Comparison of ENCODE assay signal across 22 cellular contexts in the genomic region with DNA sequence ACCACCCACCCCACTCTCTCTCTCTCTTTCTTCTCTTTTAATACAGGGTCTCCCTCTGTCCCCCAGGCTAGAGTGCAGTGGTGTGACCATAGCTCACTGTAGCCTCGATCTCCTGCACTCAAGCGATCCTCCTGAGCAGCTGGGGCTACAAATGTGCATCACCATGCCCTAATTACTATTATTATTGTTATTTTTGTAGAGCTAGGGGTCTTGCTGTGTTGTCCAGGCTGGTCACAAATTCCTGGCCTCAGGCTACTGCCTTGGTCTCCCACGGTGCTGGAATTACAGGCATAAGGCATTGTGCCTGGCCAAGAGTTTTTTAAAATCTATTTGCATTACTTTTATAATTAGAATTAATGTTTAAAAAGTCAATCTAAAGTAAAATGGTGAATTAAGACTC. TPM values are rescaled to one million over a fixed set of nuclear protein-coding genes. Genes with fewer than 3 reads are reported as not detected.
DNase-seq lines count a peak whose midpoint lies in the region; ATAC-seq, FAIRE-seq and TF ChIP-seq lines count a peak whose summit lies in the region.
"Had no signal": no experiment of that assay in that cellular context is flagged by ENCODE, and none has a peak within 500 bp of the region (broad histone marks: within the 10 kb centered on the region; RNA-seq: fewer than 3 reads in every experiment).

No MANE protein-coding gene starts in this region.

- H2BK5ac ChIP-seq in neuronal stem cell (ENCODE audit: low read length), result no peak overlapping the region

- H3K18ac ChIP-seq in neuronal stem cell (ENCODE audit: low read length), result no peak overlapping the region

- H4K91ac ChIP-seq in neuronal stem cell (ENCODE audit: low read depth, low read length, poor library complexity), result no peak overlapping the region

- no peak overlapping the region for H3K4ac ChIP-seq in neuronal stem cell (ENCODE audit: low read length)

- POLR2A ChIA-PET in MCF 10A (lab: Yijun Ruan, JAX) (interaction anchor here (1.9 kb wide), 1 partner anchor 23 kb away, joined by 7 read pairs; a partner anchor contains a TSS), K562 (lab: Yijun Ruan, JAX) (interaction anchor here (1.1 kb wide), 1 partner anchor 16 kb away, joined by 3 read pairs; no protein-coding TSS in a partner anchor)

- no peak overlapping the region for H2BK12ac ChIP-seq in neuronal stem cell (ENCODE audit: low read length)

- TF ChIP-seq POLR2A in K562 (conservative IDR thresholded peaks at IDR 0.05), result no peak

- no peak for TF ChIP-seq CTCF in mammary epithelial cell (conservative IDR thresholded peaks at IDR 0.05 in 1 of 2, IDR thresholded peaks at IDR 0.05 in 1 of 2; ENCODE audit: extremely low read depth in 1 of 2, insufficient read depth in 1 of 2, low read depth in 1 of 2, low read length in 2 of 2)
- no peak for TF ChIP-seq CTCF in MCF 10A (IDR thresholded peaks at IDR 0.05; ENCODE audit: unreplicated experiment)
- no peak for TF ChIP-seq CTCF in K562 (IDR thresholded peaks at IDR 0.05 in 2 of 3, conservative IDR thresholded peaks at IDR 0.05 in 1 of 3; ENCODE audit: insufficient read depth in 2 of 3, low read depth in 1 of 3, low read length in 3 of 3)

- H3K9ac ChIP-seq in mammary epithelial cell (ENCODE audit: insufficient read depth, low read length), result peak overlapping the region; percentile 13
- H3K9ac ChIP-seq in K562 (ENCODE audit: insufficient read depth in 1 of 2, low read depth in 2 of 2, low read length in 2 of 2), result no peak overlapping the region; a peak in 1 of 4 replicates
- H3K9ac ChIP-seq in neuronal stem cell (ENCODE audit: low read depth, low read length, poor library complexity), result no peak overlapping the region
- H3K9ac ChIP-seq: BLaER1 treated with 17β-estradiol and CSF1 and Interleukin-3, amounts not matched to agents 10 nM and 100 nM had no signal

- H3K9me3 Mint-ChIP-seq in MCF 10A (ENCODE audit: unreplicated experiment), result no peaks in the 10 kb centered on the region
- no peaks in the 10 kb centered on the region for H3K9me3 Mint-ChIP-seq in stimulated activated effector memory CD8-positive, alpha-beta T cell treated with anti-CD3 and anti-CD28 coated beads, Interleukin-12 subunit alpha, Interleukin-12 subunit beta, amount 100 ng/mL, for 72 hours
- H3K9me3 Mint-ChIP-seq: CD4-positive, alpha-beta T cell; CD8-positive, alpha-beta T cell had no signal

- H3K36me3 Mint-ChIP-seq in MCF 10A (ENCODE audit: insufficient read depth, unreplicated experiment), result no peaks in the 10 kb centered on the region
- H3K36me3 Mint-ChIP-seq in stimulated activated effector memory CD8-positive, alpha-beta T cell treated with anti-CD3 and anti-CD28 coated beads, Interleukin-12 subunit alpha, Interleukin-12 subunit beta, amount 100 ng/mL, for 72 hours, result no peaks in the 10 kb centered on the region
- H3K36me3 Mint-ChIP-seq: CD8-positive, alpha-beta T cell had no signal

- H3K79me2 ChIP-seq in mammary epithelial cell (ENCODE audit: insufficient read depth, low read length), result no peaks in the 10 kb centered on the region
- H3K79me2 ChIP-seq in K562 (ENCODE audit: control insufficient read depth, insufficient read depth, low read length), result no peaks in the 10 kb centered on the region

- H3K27me3 Mint-ChIP-seq in MCF 10A (ENCODE audit: insufficient read depth, unreplicated experiment), result no peaks in the 10 kb centered on the region
- H3K27me3 Mint-ChIP-seq: CD4-positive, alpha-beta T cell had no signal

- no peak overlapping the region for H3K14ac ChIP-seq in neuronal stem cell (ENCODE audit: low read length)

- intact Hi-C loops in mammary epithelial cell (cut with micrococcal nuclease) (no loop called here), MCF 10A (cut with micrococcal nuclease) (no loop called here), K562 (cut with micrococcal nuclease) (no loop called here)

- no peak for FAIRE-seq in K562 (lab: Jason Lieb, UNC)
- FAIRE-seq: A549, D721Med, G401.6, GM12891, GM19239 had no signal

- no peak overlapping the region for H3K23ac ChIP-seq in neuronal stem cell (ENCODE audit: low read depth, low read length, poor library complexity)

- TF ChIP-seq RAD21 in K562 (CRISPR knock-in tag; conservative IDR thresholded peaks at IDR 0.05 in 1 of 2, IDR thresholded peaks at IDR 0.05 in 1 of 2), result no peak

- no peak overlapping the region for H2BK15ac ChIP-seq in neuronal stem cell (ENCODE audit: low read length)

- no peak overlapping the region for H3K4me3 Mint-ChIP-seq in MCF 10A (ENCODE audit: unreplicated experiment)
- no peak overlapping the region for H3K4me3 Mint-ChIP-seq in stimulated activated effector memory CD8-positive, alpha-beta T cell treated with anti-CD3 and anti-CD28 coated beads, Interleukin-12 subunit alpha, Interleukin-12 subunit beta, amount 100 ng/mL, for 72 hours
- H3K4me3 Mint-ChIP-seq: CD4-positive, alpha-beta T cell; CD8-positive, alpha-beta T cell had no signal

- H4K8ac ChIP-seq in neuronal stem cell (ENCODE audit: low read depth, low read length), result no peak overlapping the region

- H3K27ac ChIP-seq in mammary epithelial cell (ENCODE audit: insufficient read depth, low read depth, low read length) (no peak overlapping the region), K562 (ENCODE audit: extremely low read depth, low read depth, low read length) (no peak overlapping the region), neuronal stem cell (replicated peaks; ENCODE audit: low read length) (no peak overlapping the region)
- H3K27ac ChIP-seq: 22Rv1; A549; BLaER1 treated with 17β-estradiol and CSF1 and Interleukin-3, amounts not matched to agents 10 nM and 100 nM; C4-2B had no signal

- ATAC-seq in K562, result no peak
- no peak for ATAC-seq in stimulated activated effector memory CD8-positive, alpha-beta T cell treated with anti-CD3 and anti-CD28 coated beads, Interleukin-12 subunit alpha, Interleukin-12 subunit beta, amount 100 ng/mL, for 72 hours
- ATAC-seq in HG03196 (IDR thresholded peaks at IDR 0.05; ENCODE audit: unreplicated experiment), result no peak
- ATAC-seq: A549; CD8-positive, alpha-beta T cell had no signal

- no peak overlapping the region for H3K27ac Mint-ChIP-seq in MCF 10A (ENCODE audit: low read depth, unreplicated experiment)
- H3K27ac Mint-ChIP-seq in stimulated activated effector memory CD8-positive, alpha-beta T cell treated with anti-CD3 and anti-CD28 coated beads, Interleukin-12 subunit alpha, Interleukin-12 subunit beta, amount 100 ng/mL, for 72 hours, result peak overlapping the region; percentile 53
- H3K27ac Mint-ChIP-seq: CD4-positive, alpha-beta T cell; CD8-positive, alpha-beta T cell had no signal

- H3K4me1 ChIP-seq in mammary epithelial cell (ENCODE audit: insufficient read depth, low read length) (no peaks in the 10 kb centered on the region), K562 (replicated peaks in 1 of 2; ENCODE audit: control insufficient read depth in 2 of 2, insufficient read depth in 2 of 2, low read length in 2 of 2) (no peaks in the 10 kb centered on the region), neuronal stem cell (ENCODE audit: control insufficient read depth in 2 of 2, insufficient read depth in 1 of 2, low read depth in 1 of 2, low read length in 2 of 2) (no peaks in the 10 kb centered on the region)
- H3K4me1 ChIP-seq: A549, Caco-2 had no signal

- no peaks in the 10 kb centered on the region for H3K9me1 ChIP-seq in K562 (ENCODE audit: control insufficient read depth, insufficient read depth, low read length)

- H2BK120ac ChIP-seq in neuronal stem cell (ENCODE audit: low read depth, low read length), result no peak overlapping the region

- no peak overlapping the region for H3K4me2 ChIP-seq in mammary epithelial cell (ENCODE audit: insufficient read depth, low read depth, low read length)
- no peak overlapping the region for H3K4me2 ChIP-seq in K562 (ENCODE audit: insufficient read depth, low read length)
- H3K4me2 ChIP-seq in neuronal stem cell (ENCODE audit: insufficient read depth, low read length, poor library complexity, severe bottlenecking), result no peak overlapping the region
- H3K4me2 ChIP-seq: A549; BLaER1 treated with 17β-estradiol and CSF1 and Interleukin-3, amounts not matched to agents 10 nM and 100 nM had no signal

- H3K36me3 ChIP-seq in mammary epithelial cell (ENCODE audit: insufficient read depth, low read length) (peaks cover 2% of the 10 kb centered on the region), K562 (ENCODE audit: control insufficient read depth, insufficient read depth, low read length) (no peaks in the 10 kb centered on the region), neuronal stem cell (replicated peaks in 1 of 2; ENCODE audit: control insufficient read depth in 2 of 2, insufficient read depth in 2 of 2, low read length in 2 of 2) (no peaks in the 10 kb centered on the region)
- H3K36me3 ChIP-seq: BLaER1 treated with 17β-estradiol and CSF1 and Interleukin-3, amounts not matched to agents 10 nM and 100 nM had no signal

- in situ Hi-C loops in mammary epithelial cell (cut with MboI; ENCODE audit: low sequenced_read_pairs in 2 of 2), result no loop called here
- in situ Hi-C loops in K562 (cut with MboI), result no loop called here

- H4K20me1 ChIP-seq in mammary epithelial cell (ENCODE audit: insufficient read depth, low read length) (no peaks in the 10 kb centered on the region), K562 (replicated peaks; ENCODE audit: control insufficient read depth, insufficient read depth, low read length) (no peaks in the 10 kb centered on the region)
- H4K20me1 ChIP-seq: BLaER1 treated with 17β-estradiol and CSF1 and Interleukin-3, amounts not matched to agents 10 nM and 100 nM had no signal

- no peak overlapping the region for H2AK5ac ChIP-seq in neuronal stem cell (ENCODE audit: low read depth, low read length)

- dilution Hi-C loops in mammary epithelial cell (cut with HindIII; ENCODE audit: low sequenced_read_pairs), result no loop called here

- no TSS peak for BruUV-seq in mammary epithelial cell (replicated peaks; lab: Mats Ljungman, UMichigan)
- no TSS peak for BruUV-seq in MCF 10A (replicated peaks; lab: Mats Ljungman, UMichigan)
- no TSS peak for BruUV-seq in K562 (replicated peaks; lab: Mats Ljungman, UMichigan)

- no peak overlapping the region for H2AFZ ChIP-seq in mammary epithelial cell (ENCODE audit: low read depth, low read length)
- H2AFZ ChIP-seq in K562 (ENCODE audit: low read depth, low read length), result no peak overlapping the region
- H2AFZ ChIP-seq in neuronal stem cell (ENCODE audit: low read length), result no peak overlapping the region

- CTCF ChIA-PET in mammary epithelial cell (lab: Charles Lee; ENCODE audit: low non-redundant PET) (no interaction called here), MCF 10A (lab: Yijun Ruan, JAX) (no interaction called here), K562 (lab: Yijun Ruan, JAX; ENCODE audit: low intra/inter-chr PET ratio) (no interaction called here)

- 67% methylated on average over 3 of the region's 3 CpGs for WGBS in mammary epithelial cell (ENCODE audit: low coverage, missing lambda C conversion rate)
- 5% methylated on average over 3 of the region's 3 CpGs for WGBS in K562 (ENCODE audit: insufficient coverage, low coverage, missing lambda C conversion rate)
- WGBS in neuronal stem cell (ENCODE audit: extremely low coverage in 2 of 2, insufficient read length in 2 of 2, insufficient replicate concordance in 1 of 2), 2 donors, result no CpG with 5 or more reads among the region's 3 CpGs

- H3K27me3 ChIP-seq in mammary epithelial cell (ENCODE audit: insufficient read depth, low read length) (no peaks in the 10 kb centered on the region), K562 (ENCODE audit: control insufficient read depth in 2 of 2, insufficient read depth in 2 of 2, low read length in 2 of 2) (no peaks in the 10 kb centered on the region), neuronal stem cell (ENCODE audit: control insufficient read depth in 3 of 3, insufficient read depth in 3 of 3, low read depth in 1 of 3, low read length in 3 of 3) (no peaks in the 10 kb centered on the region)
- H3K27me3 ChIP-seq: BLaER1 treated with 17β-estradiol and CSF1 and Interleukin-3, amounts not matched to agents 10 nM and 100 nM had no signal

- H3K9me3 ChIP-seq in mammary epithelial cell (replicated peaks; ENCODE audit: insufficient read depth, low read length), result no peaks in the 10 kb centered on the region
- no peaks in the 10 kb centered on the region for H3K9me3 ChIP-seq in K562 (replicated peaks; ENCODE audit: control insufficient read depth, insufficient read depth, low read depth, low read length)
- no peaks in the 10 kb centered on the region for H3K9me3 ChIP-seq in neuronal stem cell (replicated peaks in 1 of 2; ENCODE audit: control insufficient read depth in 2 of 2, insufficient read depth in 1 of 2, low read depth in 1 of 2, low read length in 2 of 2)
- H3K9me3 ChIP-seq: A549; BLaER1 treated with 17β-estradiol and CSF1 and Interleukin-3, amounts not matched to agents 10 nM and 100 nM; Caco-2 had no signal

- H3K79me1 ChIP-seq in neuronal stem cell (ENCODE audit: low read depth, low read length), result no peaks in the 10 kb centered on the region

- H3K4me3 ChIP-seq in mammary epithelial cell (replicated peaks in 1 of 3; ENCODE audit: insufficient read depth in 1 of 3, low read depth in 2 of 3, low read length in 3 of 3) (no peak overlapping the region), K562 (no peak overlapping the region), neuronal stem cell (ENCODE audit: low read length in 2 of 2) (no peak overlapping the region)
- H3K4me3 ChIP-seq: A549; BLaER1 treated with 17β-estradiol and CSF1 and Interleukin-3, amounts not matched to agents 10 nM and 100 nM had no signal

- TF ChIP-seq EP300 in K562 (IDR thresholded peaks at IDR 0.05; ENCODE audit: low read length), result no peak

- H3K4me1 Mint-ChIP-seq in MCF 10A (ENCODE audit: insufficient read depth, unreplicated experiment), result no peaks in the 10 kb centered on the region
- H3K4me1 Mint-ChIP-seq in stimulated activated effector memory CD8-positive, alpha-beta T cell treated with anti-CD3 and anti-CD28 coated beads, Interleukin-12 subunit alpha, Interleukin-12 subunit beta, amount 100 ng/mL, for 72 hours, result no peaks in the 10 kb centered on the region

- DNase-seq in mammary epithelial cell (no peak), MCF 10A (ENCODE audit: unreplicated experiment) (no peak), K562 (ENCODE audit: extremely low read depth in 1 of 4, low spot score in 3 of 4) (no peak), neuronal stem cell (ENCODE audit: low spot score) (no peak)
- DNase-seq in stimulated activated effector memory CD8-positive, alpha-beta T cell treated with anti-CD3 and anti-CD28 coated beads, Interleukin-12 subunit alpha, Interleukin-12 subunit beta, amount 100 ng/mL, for 72 hours (ENCODE audit: low spot score in 2 of 2), result no peak
- DNase-seq: Caco-2; Calu3; CD4-positive, alpha-beta T cell; CD8-positive, alpha-beta T cell; DMS79 treated with DMSO at 0.1 percent for 48 hours; GF-D8 had no signal

RNA-seq across cellular contexts. Expression of a gene that starts 23.0 kb away (rescaled TPM):
- total RNA-seq in mammary epithelial cell, result 1,000 to 10,000 TPM in 1 of 2 donors, 100 to 1,000 TPM in 1; 591 to 1,181 TPM
- polyA plus RNA-seq in mammary epithelial cell, result 4,306 TPM
- 2,687 TPM for polyA minus RNA-seq in mammary epithelial cell
- total RNA-seq in MCF 10A (2022), result 282 and 369 TPM in 2 replicates
- 273 and 624 TPM in 2 replicates for total RNA-seq in K562 (2011; cell fraction: chromatin; rRNA removed; ENCODE audit: low replicate concordance)
- 655 and 684 TPM in 2 replicates for total RNA-seq in K562 (2011; cell fraction: nucleolus; rRNA removed)
- total RNA-seq in K562 (2011; cell fraction: nucleoplasm; rRNA removed), result 570 and 687 TPM in 2 replicates
- 2,537 and 3,283 TPM in 2 replicates for total RNA-seq in K562 (2014; rRNA removed)
- 1,855 and 2,189 TPM in 2 replicates for total RNA-seq in K562 (2014; rRNA removed; fragmentation: Illumina TruSeq; extraction: Trizol)
- 2,518 and 2,541 TPM in 2 replicates for total RNA-seq in K562 (2015; rRNA removed; fragmentation: Illumina TruSeq; extraction: Trizol)
- 2,355 and 2,486 TPM in 2 replicates for total RNA-seq in K562 (2021)
- 4,368 and 5,240 TPM in 2 replicates for polyA plus RNA-seq in K562 (2011; rRNA removed)
- polyA plus RNA-seq in K562 (2011; cell fraction: cytosol; rRNA removed), result 7,988 and 8,273 TPM in 2 replicates
- 1,151 and 1,577 TPM in 2 replicates for polyA plus RNA-seq in K562 (2011; cell fraction: nucleus; rRNA removed)
- polyA plus RNA-seq in K562 (2012), result 2,363 and 2,763 TPM in 2 replicates
- polyA plus RNA-seq in K562 (2014; fragmentation: Illumina TruSeq; extraction: Trizol), result 4,050 and 4,598 TPM in 2 replicates
- 1,000 to 10,000 TPM; 2,987 to 4,624 TPM for polyA plus RNA-seq in K562 (2014; fragmentation: Nextera tagmentation; extraction: Ambion mirVana)
- 2,628 and 3,157 TPM in 2 replicates for polyA plus RNA-seq in K562 (2014; rRNA removed)
- 3,490 and 4,253 TPM in 2 replicates for polyA minus RNA-seq in K562 (2011; rRNA and poly(A)+ RNA removed)
- polyA minus RNA-seq in K562 (2011; cell fraction: cytosol; rRNA and poly(A)+ RNA removed), result 1,607 and 1,713 TPM in 2 replicates
- 401 and 714 TPM in 2 replicates for polyA minus RNA-seq in K562 (2011; cell fraction: nucleus; rRNA and poly(A)+ RNA removed)
- polyA plus RNA-seq in neuronal stem cell (2013, experiment 1 of 2), result 3,086 TPM
- polyA plus RNA-seq in neuronal stem cell (2013, experiment 2 of 2), result 3,054 TPM

RNA-seq across cellular contexts. Expression of a gene that starts 34.7 kb away (rescaled TPM):
- total RNA-seq in mammary epithelial cell (100 to 1,000 TPM; 194 to 540 TPM), MCF 10A (2022) (9.8 and 10.4 TPM in 2 replicates), K562 (2014; rRNA removed) (9.6 and 10.2 TPM in 2 replicates), K562 (2014; rRNA removed; fragmentation: Illumina TruSeq; extraction: Trizol) (7.1 and 7.4 TPM in 2 replicates), K562 (2015; rRNA removed; fragmentation: Illumina TruSeq; extraction: Trizol) (11.5 and 11.9 TPM in 2 replicates), K562 (2021) (7.7 and 8.6 TPM in 2 replicates)
- polyA plus RNA-seq in mammary epithelial cell (680 TPM), K562 (2011; rRNA removed) (45.1 and 161 TPM in 2 replicates), K562 (2014; fragmentation: Illumina TruSeq; extraction: Trizol) (16.3 and 18.8 TPM in 2 replicates), K562 (2014; fragmentation: Nextera tagmentation; extraction: Ambion mirVana) (10 to 100 TPM; 23.7 to 24.2 TPM), K562 (2014; rRNA removed) (11.7 and 13.9 TPM in 2 replicates)
- polyA minus RNA-seq in mammary epithelial cell, result 1,013 TPM
- 9.3 and 22.8 TPM in 2 replicates for total RNA-seq in K562 (2011; cell fraction: chromatin; rRNA removed; ENCODE audit: low replicate concordance)
- 15.7 and 17.7 TPM in 2 replicates for total RNA-seq in K562 (2011; cell fraction: nucleolus; rRNA removed)
- total RNA-seq in K562 (2011; cell fraction: nucleoplasm; rRNA removed), result 10.5 and 14.7 TPM in 2 replicates
- polyA plus RNA-seq in K562 (2011; cell fraction: cytosol; rRNA removed), result 70.9 and 239 TPM in 2 replicates
- 21.0 and 76.7 TPM in 2 replicates for polyA plus RNA-seq in K562 (2011; cell fraction: nucleus; rRNA removed)
- 27.7 and 59.0 TPM in 2 replicates for polyA plus RNA-seq in K562 (2012)
- 35.5 and 78.6 TPM in 2 replicates for polyA minus RNA-seq in K562 (2011; rRNA and poly(A)+ RNA removed)
- 12.4 and 33.4 TPM in 2 replicates for polyA minus RNA-seq in K562 (2011; cell fraction: cytosol; rRNA and poly(A)+ RNA removed)
- 6.2 and 22.2 TPM in 2 replicates for polyA minus RNA-seq in K562 (2011; cell fraction: nucleus; rRNA and poly(A)+ RNA removed)
- polyA plus RNA-seq in neuronal stem cell (2013, experiment 1 of 2), result 1,513 TPM
- polyA plus RNA-seq in neuronal stem cell (2013, experiment 2 of 2), result 1,492 TPM

RNA-seq across cellular contexts. Expression of a gene that starts 43.6 kb away (rescaled TPM):
- 10 to 100 TPM; 22.8 to 24.2 TPM for total RNA-seq in mammary epithelial cell
- polyA plus RNA-seq in mammary epithelial cell, result 11.1 TPM
- polyA minus RNA-seq in mammary epithelial cell, result 3.6 TPM
- total RNA-seq in MCF 10A (2022), result 27.8 and 35.7 TPM in 2 replicates
- total RNA-seq in K562 (2011; cell fraction: chromatin; rRNA removed; ENCODE audit: low replicate concordance), result 216 and 486 TPM in 2 replicates
- total RNA-seq in K562 (2011; cell fraction: nucleolus; rRNA removed), result 269 and 303 TPM in 2 replicates
- 288 and 295 TPM in 2 replicates for total RNA-seq in K562 (2011; cell fraction: nucleoplasm; rRNA removed)
- 31.6 and 32.1 TPM in 2 replicates for total RNA-seq in K562 (2014; rRNA removed)
- 25.7 and 26.3 TPM in 2 replicates for total RNA-seq in K562 (2014; rRNA removed; fragmentation: Illumina TruSeq; extraction: Trizol)
- total RNA-seq in K562 (2015; rRNA removed; fragmentation: Illumina TruSeq; extraction: Trizol), result 26.9 and 27.8 TPM in 2 replicates
- 49.5 and 52.8 TPM in 2 replicates for total RNA-seq in K562 (2021)
- polyA plus RNA-seq in K562 (2011; rRNA removed), result 57.0 and 99.6 TPM in 2 replicates
- polyA plus RNA-seq in K562 (2011; cell fraction: cytosol; rRNA removed), result 46.3 and 55.0 TPM in 2 replicates
- polyA plus RNA-seq in K562 (2011; cell fraction: nucleus; rRNA removed), result 401 and 500 TPM in 2 replicates
- polyA plus RNA-seq in K562 (2012), result 40.7 and 72.9 TPM in 2 replicates
- polyA plus RNA-seq in K562 (2014; fragmentation: Illumina TruSeq; extraction: Trizol), result 45.4 and 54.3 TPM in 2 replicates
- 1 to 10 TPM; 2.5 to 5.3 TPM for polyA plus RNA-seq in K562 (2014; fragmentation: Nextera tagmentation; extraction: Ambion mirVana)
- polyA plus RNA-seq in K562 (2014; rRNA removed), result 31.1 and 40.4 TPM in 2 replicates
- polyA minus RNA-seq in K562 (2011; rRNA and poly(A)+ RNA removed), result 53.8 and 60.1 TPM in 2 replicates
- 26.1 and 27.5 TPM in 2 replicates for polyA minus RNA-seq in K562 (2011; cell fraction: cytosol; rRNA and poly(A)+ RNA removed)
- polyA minus RNA-seq in K562 (2011; cell fraction: nucleus; rRNA and poly(A)+ RNA removed), result 89.8 and 168 TPM in 2 replicates
- polyA plus RNA-seq in neuronal stem cell (2013, experiment 1 of 2), result 46.3 TPM
- 47.9 TPM for polyA plus RNA-seq in neuronal stem cell (2013, experiment 2 of 2)

RNA-seq across cellular contexts. Expression of a gene that starts 59.6 kb away (rescaled TPM):
- total RNA-seq in mammary epithelial cell, result under 1 TPM in 1 of 2 donors, not detected in 1; under 0.01 TPM
- polyA plus RNA-seq in mammary epithelial cell, result not detected
- polyA minus RNA-seq in mammary epithelial cell, result not detected
- total RNA-seq in MCF 10A (2022), result not detected in 2 replicates
- 2.7 and 5.1 TPM in 2 replicates for total RNA-seq in K562 (2011; cell fraction: chromatin; rRNA removed; ENCODE audit: low replicate concordance)
- 2.7 and 3.2 TPM in 2 replicates for total RNA-seq in K562 (2011; cell fraction: nucleolus; rRNA removed)
- total RNA-seq in K562 (2011; cell fraction: nucleoplasm; rRNA removed), result 2.7 and 3.6 TPM in 2 replicates
- total RNA-seq in K562 (2014; rRNA removed), result 1.7 and 2.6 TPM in 2 replicates
- total RNA-seq in K562 (2014; rRNA removed; fragmentation: Illumina TruSeq; extraction: Trizol), result 0.40 and 0.45 TPM in 2 replicates
- 1.1 and 1.2 TPM in 2 replicates for total RNA-seq in K562 (2015; rRNA removed; fragmentation: Illumina TruSeq; extraction: Trizol)
- 2.2 and 2.3 TPM in 2 replicates for total RNA-seq in K562 (2021)
- 0.29 and 2.4 TPM in 2 replicates for polyA plus RNA-seq in K562 (2011; rRNA removed)
- 1.1 and 2.6 TPM in 2 replicates for polyA plus RNA-seq in K562 (2011; cell fraction: cytosol; rRNA removed)
- polyA plus RNA-seq in K562 (2011; cell fraction: nucleus; rRNA removed), result 1.0 and 4.5 TPM in 2 replicates
- polyA plus RNA-seq in K562 (2012), result 1.8 and 1.9 TPM in 2 replicates
- polyA plus RNA-seq in K562 (2014; fragmentation: Illumina TruSeq; extraction: Trizol), result 0.54 and 0.60 TPM in 2 replicates
- under 1 TPM; 0.07 to 0.11 TPM for polyA plus RNA-seq in K562 (2014; fragmentation: Nextera tagmentation; extraction: Ambion mirVana)
- 1.8 and 2.4 TPM in 2 replicates for polyA plus RNA-seq in K562 (2014; rRNA removed)
- polyA minus RNA-seq in K562 (2011; rRNA and poly(A)+ RNA removed), result 0.53 and 1.9 TPM in 2 replicates
- 0.86 and 4.6 TPM in 2 replicates for polyA minus RNA-seq in K562 (2011; cell fraction: cytosol; rRNA and poly(A)+ RNA removed)
- 1.1 and 6.0 TPM in 2 replicates for polyA minus RNA-seq in K562 (2011; cell fraction: nucleus; rRNA and poly(A)+ RNA removed)
- polyA plus RNA-seq in neuronal stem cell (2013, experiment 1 of 2), result 0.14 TPM
- polyA plus RNA-seq in neuronal stem cell (2013, experiment 2 of 2), result 0.12 TPM
- total RNA-seq: A172, Calu3 had no signal
- polyA plus RNA-seq: A549, BJ had no signal

Comparison
In these comparisons a context has a peak if more than half of its experiments do, and no peak if none do; other contexts are left out.
1. RNA of a gene that starts 34.7 kb away (total RNA-seq): 194 to 540 TPM in mammary epithelial cell; 7.1 to 22.8 TPM in K562 and 9.8 to 10.4 TPM in MCF 10A; every median in the first group is over 4 times any median in the second.